ENCODE assay signal across 2 cellular contexts in genomic region chr6:88584581-88584980, GRCh38.
TF ChIP-seq lines count a peak whose summit lies in the region.

No MANE protein-coding gene starts in this region.

TF ChIP-seq in GM23338, 12 proteins besides CTCF, POLR2A, EP300 and RAD21:
- no peak for TF ChIP-seq NANOG (IDR thresholded peaks at IDR 0.05; ENCODE audit: borderline replicate concordance)
- no peak for TF ChIP-seq JUNB (IDR thresholded peaks at IDR 0.05; ENCODE audit: unreplicated experiment)
- no peak for TF ChIP-seq ZNF331 (CRISPR knock-in tag; IDR thresholded peaks at IDR 0.05; ENCODE audit: low read depth)
- TF ChIP-seq, protein P1, sequence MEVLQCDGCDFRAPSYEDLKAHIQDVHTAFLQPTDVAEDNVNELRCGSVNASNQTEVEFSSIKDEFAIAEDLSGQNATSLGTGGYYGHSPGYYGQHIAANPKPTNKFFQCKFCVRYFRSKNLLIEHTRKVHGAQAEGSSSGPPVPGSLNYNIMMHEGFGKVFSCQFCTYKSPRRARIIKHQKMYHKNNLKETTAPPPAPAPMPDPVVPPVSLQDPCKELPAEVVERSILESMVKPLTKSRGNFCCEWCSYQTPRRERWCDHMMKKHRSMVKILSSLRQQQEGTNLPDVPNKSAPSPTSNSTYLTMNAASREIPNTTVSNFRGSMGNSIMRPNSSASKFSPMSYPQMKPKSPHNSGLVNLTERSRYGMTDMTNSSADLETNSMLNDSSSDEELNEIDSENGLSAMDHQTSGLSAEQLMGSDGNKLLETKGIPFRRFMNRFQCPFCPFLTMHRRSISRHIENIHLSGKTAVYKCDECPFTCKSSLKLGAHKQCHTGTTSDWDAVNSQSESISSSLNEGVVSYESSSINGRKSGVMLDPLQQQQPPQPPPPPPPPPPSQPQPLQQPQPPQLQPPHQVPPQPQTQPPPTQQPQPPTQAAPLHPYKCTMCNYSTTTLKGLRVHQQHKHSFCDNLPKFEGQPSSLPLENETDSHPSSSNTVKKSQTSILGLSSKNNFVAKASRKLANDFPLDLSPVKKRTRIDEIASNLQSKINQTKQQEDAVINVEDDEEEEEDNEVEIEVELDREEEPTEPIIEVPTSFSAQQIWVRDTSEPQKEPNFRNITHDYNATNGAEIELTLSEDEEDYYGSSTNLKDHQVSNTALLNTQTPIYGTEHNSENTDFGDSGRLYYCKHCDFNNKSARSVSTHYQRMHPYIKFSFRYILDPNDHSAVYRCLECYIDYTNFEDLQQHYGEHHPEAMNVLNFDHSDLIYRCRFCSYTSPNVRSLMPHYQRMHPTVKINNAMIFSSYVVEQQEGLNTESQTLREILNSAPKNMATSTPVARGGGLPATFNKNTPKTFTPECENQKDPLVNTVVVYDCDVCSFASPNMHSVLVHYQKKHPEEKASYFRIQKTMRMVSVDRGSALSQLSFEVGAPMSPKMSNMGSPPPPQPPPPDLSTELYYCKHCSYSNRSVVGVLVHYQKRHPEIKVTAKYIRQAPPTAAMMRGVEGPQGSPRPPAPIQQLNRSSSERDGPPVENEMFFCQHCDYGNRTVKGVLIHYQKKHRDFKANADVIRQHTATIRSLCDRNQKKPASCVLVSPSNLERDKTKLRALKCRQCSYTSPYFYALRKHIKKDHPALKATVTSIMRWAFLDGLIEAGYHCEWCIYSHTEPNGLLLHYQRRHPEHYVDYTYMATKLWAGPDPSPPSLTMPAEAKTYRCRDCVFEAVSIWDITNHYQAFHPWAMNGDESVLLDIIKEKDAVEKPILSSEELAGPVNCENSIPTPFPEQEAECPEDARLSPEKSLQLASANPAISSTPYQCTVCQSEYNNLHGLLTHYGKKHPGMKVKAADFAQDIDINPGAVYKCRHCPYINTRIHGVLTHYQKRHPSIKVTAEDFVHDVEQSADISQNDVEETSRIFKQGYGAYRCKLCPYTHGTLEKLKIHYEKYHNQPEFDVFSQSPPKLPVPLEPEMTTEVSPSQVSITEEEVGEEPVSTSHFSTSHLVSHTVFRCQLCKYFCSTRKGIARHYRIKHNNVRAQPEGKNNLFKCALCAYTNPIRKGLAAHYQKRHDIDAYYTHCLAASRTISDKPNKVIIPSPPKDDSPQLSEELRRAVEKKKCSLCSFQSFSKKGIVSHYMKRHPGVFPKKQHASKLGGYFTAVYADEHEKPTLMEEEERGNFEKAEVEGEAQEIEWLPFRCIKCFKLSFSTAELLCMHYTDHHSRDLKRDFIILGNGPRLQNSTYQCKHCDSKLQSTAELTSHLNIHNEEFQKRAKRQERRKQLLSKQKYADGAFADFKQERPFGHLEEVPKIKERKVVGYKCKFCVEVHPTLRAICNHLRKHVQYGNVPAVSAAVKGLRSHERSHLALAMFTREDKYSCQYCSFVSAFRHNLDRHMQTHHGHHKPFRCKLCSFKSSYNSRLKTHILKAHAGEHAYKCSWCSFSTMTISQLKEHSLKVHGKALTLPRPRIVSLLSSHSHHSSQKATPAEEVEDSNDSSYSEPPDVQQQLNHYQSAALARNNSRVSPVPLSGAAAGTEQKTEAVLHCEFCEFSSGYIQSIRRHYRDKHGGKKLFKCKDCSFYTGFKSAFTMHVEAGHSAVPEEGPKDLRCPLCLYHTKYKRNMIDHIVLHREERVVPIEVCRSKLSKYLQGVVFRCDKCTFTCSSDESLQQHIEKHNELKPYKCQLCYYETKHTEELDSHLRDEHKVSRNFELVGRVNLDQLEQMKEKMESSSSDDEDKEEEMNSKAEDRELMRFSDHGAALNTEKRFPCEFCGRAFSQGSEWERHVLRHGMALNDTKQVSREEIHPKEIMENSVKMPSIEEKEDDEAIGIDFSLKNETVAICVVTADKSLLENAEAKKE (CRISPR knock-in tag; IDR thresholded peaks at IDR 0.05), result no peak
- TF ChIP-seq CREB1 (CRISPR knock-in tag; IDR thresholded peaks at IDR 0.05; ENCODE audit: low read depth), result no peak
- no peak for TF ChIP-seq EZH2 (IDR thresholded peaks at IDR 0.05; ENCODE audit: low read depth, unreplicated experiment)
- TF ChIP-seq, protein P2, sequence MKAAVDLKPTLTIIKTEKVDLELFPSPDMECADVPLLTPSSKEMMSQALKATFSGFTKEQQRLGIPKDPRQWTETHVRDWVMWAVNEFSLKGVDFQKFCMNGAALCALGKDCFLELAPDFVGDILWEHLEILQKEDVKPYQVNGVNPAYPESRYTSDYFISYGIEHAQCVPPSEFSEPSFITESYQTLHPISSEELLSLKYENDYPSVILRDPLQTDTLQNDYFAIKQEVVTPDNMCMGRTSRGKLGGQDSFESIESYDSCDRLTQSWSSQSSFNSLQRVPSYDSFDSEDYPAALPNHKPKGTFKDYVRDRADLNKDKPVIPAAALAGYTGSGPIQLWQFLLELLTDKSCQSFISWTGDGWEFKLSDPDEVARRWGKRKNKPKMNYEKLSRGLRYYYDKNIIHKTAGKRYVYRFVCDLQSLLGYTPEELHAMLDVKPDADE (IDR thresholded peaks at IDR 0.05), result no peak

TF ChIP-seq in H1, 55 proteins besides CTCF, POLR2A, EP300 and RAD21:
- TF ChIP-seq EZH2 (IDR thresholded peaks at IDR 0.05; ENCODE audit: low read depth, low read length, severe bottlenecking), result no peak
TF ChIP-seq in H1: peak in this region for 0.
